1 cellular context compared by ENCODE assay signal in the genomic region with DNA sequence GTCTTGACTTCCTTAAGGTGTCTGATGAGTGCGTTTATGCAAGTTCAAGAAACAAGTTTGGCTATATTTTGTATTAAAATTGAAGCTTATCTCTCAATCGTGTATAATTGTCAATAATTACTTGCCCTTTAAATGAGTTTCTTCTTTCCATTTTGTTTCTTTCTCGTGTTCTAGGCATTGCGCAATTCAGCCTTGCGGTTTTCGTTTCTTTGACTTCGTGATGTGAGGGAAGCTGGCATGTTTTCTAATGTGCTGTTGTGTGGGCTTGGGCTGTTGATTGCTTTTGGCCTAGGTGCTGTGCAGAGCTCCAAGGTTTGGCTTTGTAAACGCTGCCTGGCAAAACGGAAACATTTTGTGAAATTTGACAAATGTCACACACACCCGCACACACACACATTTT.
TF ChIP-seq lines count a peak whose summit lies in the region.

No MANE protein-coding gene starts in this region.

TF ChIP-seq in GM23338, 12 proteins besides CTCF, POLR2A, EP300 and RAD21 (continued from another document):
- TF ChIP-seq, protein P1, sequence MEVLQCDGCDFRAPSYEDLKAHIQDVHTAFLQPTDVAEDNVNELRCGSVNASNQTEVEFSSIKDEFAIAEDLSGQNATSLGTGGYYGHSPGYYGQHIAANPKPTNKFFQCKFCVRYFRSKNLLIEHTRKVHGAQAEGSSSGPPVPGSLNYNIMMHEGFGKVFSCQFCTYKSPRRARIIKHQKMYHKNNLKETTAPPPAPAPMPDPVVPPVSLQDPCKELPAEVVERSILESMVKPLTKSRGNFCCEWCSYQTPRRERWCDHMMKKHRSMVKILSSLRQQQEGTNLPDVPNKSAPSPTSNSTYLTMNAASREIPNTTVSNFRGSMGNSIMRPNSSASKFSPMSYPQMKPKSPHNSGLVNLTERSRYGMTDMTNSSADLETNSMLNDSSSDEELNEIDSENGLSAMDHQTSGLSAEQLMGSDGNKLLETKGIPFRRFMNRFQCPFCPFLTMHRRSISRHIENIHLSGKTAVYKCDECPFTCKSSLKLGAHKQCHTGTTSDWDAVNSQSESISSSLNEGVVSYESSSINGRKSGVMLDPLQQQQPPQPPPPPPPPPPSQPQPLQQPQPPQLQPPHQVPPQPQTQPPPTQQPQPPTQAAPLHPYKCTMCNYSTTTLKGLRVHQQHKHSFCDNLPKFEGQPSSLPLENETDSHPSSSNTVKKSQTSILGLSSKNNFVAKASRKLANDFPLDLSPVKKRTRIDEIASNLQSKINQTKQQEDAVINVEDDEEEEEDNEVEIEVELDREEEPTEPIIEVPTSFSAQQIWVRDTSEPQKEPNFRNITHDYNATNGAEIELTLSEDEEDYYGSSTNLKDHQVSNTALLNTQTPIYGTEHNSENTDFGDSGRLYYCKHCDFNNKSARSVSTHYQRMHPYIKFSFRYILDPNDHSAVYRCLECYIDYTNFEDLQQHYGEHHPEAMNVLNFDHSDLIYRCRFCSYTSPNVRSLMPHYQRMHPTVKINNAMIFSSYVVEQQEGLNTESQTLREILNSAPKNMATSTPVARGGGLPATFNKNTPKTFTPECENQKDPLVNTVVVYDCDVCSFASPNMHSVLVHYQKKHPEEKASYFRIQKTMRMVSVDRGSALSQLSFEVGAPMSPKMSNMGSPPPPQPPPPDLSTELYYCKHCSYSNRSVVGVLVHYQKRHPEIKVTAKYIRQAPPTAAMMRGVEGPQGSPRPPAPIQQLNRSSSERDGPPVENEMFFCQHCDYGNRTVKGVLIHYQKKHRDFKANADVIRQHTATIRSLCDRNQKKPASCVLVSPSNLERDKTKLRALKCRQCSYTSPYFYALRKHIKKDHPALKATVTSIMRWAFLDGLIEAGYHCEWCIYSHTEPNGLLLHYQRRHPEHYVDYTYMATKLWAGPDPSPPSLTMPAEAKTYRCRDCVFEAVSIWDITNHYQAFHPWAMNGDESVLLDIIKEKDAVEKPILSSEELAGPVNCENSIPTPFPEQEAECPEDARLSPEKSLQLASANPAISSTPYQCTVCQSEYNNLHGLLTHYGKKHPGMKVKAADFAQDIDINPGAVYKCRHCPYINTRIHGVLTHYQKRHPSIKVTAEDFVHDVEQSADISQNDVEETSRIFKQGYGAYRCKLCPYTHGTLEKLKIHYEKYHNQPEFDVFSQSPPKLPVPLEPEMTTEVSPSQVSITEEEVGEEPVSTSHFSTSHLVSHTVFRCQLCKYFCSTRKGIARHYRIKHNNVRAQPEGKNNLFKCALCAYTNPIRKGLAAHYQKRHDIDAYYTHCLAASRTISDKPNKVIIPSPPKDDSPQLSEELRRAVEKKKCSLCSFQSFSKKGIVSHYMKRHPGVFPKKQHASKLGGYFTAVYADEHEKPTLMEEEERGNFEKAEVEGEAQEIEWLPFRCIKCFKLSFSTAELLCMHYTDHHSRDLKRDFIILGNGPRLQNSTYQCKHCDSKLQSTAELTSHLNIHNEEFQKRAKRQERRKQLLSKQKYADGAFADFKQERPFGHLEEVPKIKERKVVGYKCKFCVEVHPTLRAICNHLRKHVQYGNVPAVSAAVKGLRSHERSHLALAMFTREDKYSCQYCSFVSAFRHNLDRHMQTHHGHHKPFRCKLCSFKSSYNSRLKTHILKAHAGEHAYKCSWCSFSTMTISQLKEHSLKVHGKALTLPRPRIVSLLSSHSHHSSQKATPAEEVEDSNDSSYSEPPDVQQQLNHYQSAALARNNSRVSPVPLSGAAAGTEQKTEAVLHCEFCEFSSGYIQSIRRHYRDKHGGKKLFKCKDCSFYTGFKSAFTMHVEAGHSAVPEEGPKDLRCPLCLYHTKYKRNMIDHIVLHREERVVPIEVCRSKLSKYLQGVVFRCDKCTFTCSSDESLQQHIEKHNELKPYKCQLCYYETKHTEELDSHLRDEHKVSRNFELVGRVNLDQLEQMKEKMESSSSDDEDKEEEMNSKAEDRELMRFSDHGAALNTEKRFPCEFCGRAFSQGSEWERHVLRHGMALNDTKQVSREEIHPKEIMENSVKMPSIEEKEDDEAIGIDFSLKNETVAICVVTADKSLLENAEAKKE (CRISPR knock-in tag; IDR thresholded peaks at IDR 0.05), result no peak
- no peak for TF ChIP-seq STAT1 (IDR thresholded peaks at IDR 0.05; ENCODE audit: unreplicated experiment)
- no peak for TF ChIP-seq REST (IDR thresholded peaks at IDR 0.05; ENCODE audit: unreplicated experiment)
- TF ChIP-seq NANOG (IDR thresholded peaks at IDR 0.05; ENCODE audit: borderline replicate concordance), result no peak
- no peak for TF ChIP-seq CREB1 (CRISPR knock-in tag; IDR thresholded peaks at IDR 0.05; ENCODE audit: low read depth)
- no peak for TF ChIP-seq ZNF331 (CRISPR knock-in tag; IDR thresholded peaks at IDR 0.05; ENCODE audit: low read depth)
